8 cellular contexts compared by ENCODE assay signal in the genomic region with DNA sequence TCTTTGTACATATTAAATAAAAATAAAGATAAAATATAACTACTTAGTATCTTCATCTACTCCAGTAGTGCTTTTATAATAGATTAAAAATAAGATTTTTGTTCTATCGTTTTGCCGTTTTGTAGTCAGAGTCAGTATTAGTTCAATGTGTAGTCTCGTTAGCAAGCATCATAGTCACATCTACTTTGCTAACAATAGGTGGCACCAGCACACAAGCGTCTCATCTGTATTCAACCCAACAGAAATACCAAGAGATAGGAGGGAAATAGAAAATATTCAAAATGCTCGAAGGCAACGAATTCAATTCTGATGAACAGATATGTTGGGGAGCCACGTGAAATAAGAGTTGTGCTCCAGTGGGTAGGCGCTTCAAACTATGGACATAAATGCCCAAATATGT. TPM values are rescaled to one million over a fixed set of nuclear protein-coding genes. Genes with fewer than 3 reads are reported as not detected.
DNase-seq lines count a peak whose midpoint lies in the region; ATAC-seq, FAIRE-seq and TF ChIP-seq lines count a peak whose summit lies in the region.

No MANE protein-coding gene starts in this region.

- H3K4me3 ChIP-seq in IMR-90 (ENCODE audit: insufficient read depth, low read depth, low read length) = no peak overlapping the region

- peaks cover 7% of the 10 kb centered on the region for H3K36me3 Mint-ChIP-seq in mesothelial cell of epicardium

- H2BK15ac ChIP-seq in IMR-90 (ENCODE audit: low read depth, low read length) = no peak overlapping the region

- no peak for TF ChIP-seq POLR2A in IMR-90 (IDR thresholded peaks at IDR 0.05; ENCODE audit: low read depth, low read length)

- H2AFZ ChIP-seq in IMR-90 (replicated peaks; ENCODE audit: low read length, poor library complexity) = no peak overlapping the region

- peaks cover 31% of the 10 kb centered on the region for H3K9me3 Mint-ChIP-seq in mesothelial cell of epicardium

- H3K9me3 ChIP-seq in IMR-90 (ENCODE audit: control insufficient read depth, insufficient read depth, low read length) = no peaks in the 10 kb centered on the region

- H3K36me3 ChIP-seq in IMR-90 (ENCODE audit: control insufficient read depth, insufficient read depth, low read length) = no peaks in the 10 kb centered on the region

- no peak overlapping the region for H3K9ac ChIP-seq in IMR-90 (ENCODE audit: low read depth, low read length)

- no peak overlapping the region for H4K8ac ChIP-seq in IMR-90 (ENCODE audit: low read depth in 2 of 2, low read length in 2 of 2)

- ATAC-seq in IMR-90 (ENCODE audit: low read depth) (peak; percentile 94), GM19324 (IDR thresholded peaks at IDR 0.05; ENCODE audit: low FRiP score, unreplicated experiment) (no peak)

- no peak overlapping the region for H3K4me3 Mint-ChIP-seq in mesothelial cell of epicardium

- H3K4ac ChIP-seq in IMR-90 (ENCODE audit: low read depth, low read length) = no peak overlapping the region

- no peaks in the 10 kb centered on the region for H4K20me1 ChIP-seq in IMR-90 (ENCODE audit: insufficient read depth, low read length)

- peaks cover 4% of the 10 kb centered on the region for H3K27me3 ChIP-seq in IMR-90 (ENCODE audit: control insufficient read depth, insufficient read depth, low read length)

- H2AK9ac ChIP-seq in IMR-90 (replicated peaks; ENCODE audit: low read depth, low read length, poor library complexity) = no peak overlapping the region

- no peak overlapping the region for H3K27ac ChIP-seq in IMR-90 (ENCODE audit: insufficient read depth, low read length)
- H3K27ac ChIP-seq in RWPE1 = no peak overlapping the region

- H2BK20ac ChIP-seq in IMR-90 (ENCODE audit: low read depth, low read length) = no peak overlapping the region

- no peak overlapping the region for H3K18ac ChIP-seq in IMR-90 (ENCODE audit: low read depth, low read length)

- H3K9me1 ChIP-seq in IMR-90 (ENCODE audit: insufficient read depth, low read length) = no peaks in the 10 kb centered on the region

- H3K4me2 ChIP-seq in IMR-90 (ENCODE audit: low read depth, low read length) = peak overlapping the region; percentile 38; the same call in 1 of the 2 replicates

- FAIRE-seq in frontal cortex (lab: Jason Lieb, UNC) = peak; percentile 44

- no peaks in the 10 kb centered on the region for H3K27me3 Mint-ChIP-seq in mesothelial cell of epicardium (ENCODE audit: low read depth)

- POLR2A ChIA-PET in IMR-90 (lab: Charles Lee; ENCODE audit: unreplicated experiment) = no interaction called here
- POLR2A ChIA-PET in RWPE1 (lab: Yijun Ruan, JAX; ENCODE audit: low non-redundant PET) = interaction anchor here (0.5 kb wide), 1 partner anchor 619 kb away, joined by 3 read pairs; no protein-coding TSS in a partner anchor

- WGBS in IMR-90 (ENCODE audit: extremely low coverage in 2 of 2, insufficient read length in 1 of 2), 2 experiments = no CpG with 5 or more reads among the region's 8 CpGs

- H4K91ac ChIP-seq in IMR-90 (ENCODE audit: insufficient read depth, low read depth, low read length) = no peak overlapping the region

- H2AK5ac ChIP-seq in IMR-90 (ENCODE audit: low read depth, low read length) = no peak overlapping the region

- in situ Hi-C loops in IMR-90 (cut with MboI; ENCODE audit: low sequenced_read_pairs) = loop anchor here (25.0 kb wide), 3 partner anchors 1162 to 1687 kb away; no protein-coding TSS in a partner anchor

- H3K14ac ChIP-seq in IMR-90 (replicated peaks; ENCODE audit: low read depth, low read length) = no peak overlapping the region

- H3K4me1 ChIP-seq in IMR-90 (ENCODE audit: control insufficient read depth, insufficient read depth, low read length) = no peaks in the 10 kb centered on the region

- H3K56ac ChIP-seq in IMR-90 (ENCODE audit: extremely low read depth, insufficient read depth, low read length) = no peak overlapping the region

- H2BK5ac ChIP-seq in IMR-90 (ENCODE audit: low read depth, low read length, poor library complexity, severe bottlenecking) = no peak overlapping the region

- peak; percentile 82 for TF ChIP-seq RAD21 in IMR-90 (IDR thresholded peaks at IDR 0.05; ENCODE audit: low read length)

- no peak overlapping the region for H3K27ac Mint-ChIP-seq in mesothelial cell of epicardium

- H3K23ac ChIP-seq in IMR-90 (ENCODE audit: low read depth, low read length) = no peak overlapping the region

- BruUV-seq in IMR-90 (replicated peaks; lab: Mats Ljungman, UMichigan) = no TSS peak

- TF ChIP-seq CTCF in IMR-90 (conservative IDR thresholded peaks at IDR 0.05; ENCODE audit: low read depth, low read length) (peak; percentile 74), RWPE1 (conservative IDR thresholded peaks at IDR 0.05; ENCODE audit: low read depth) (peak; percentile 80), mesothelial cell of epicardium (IDR thresholded peaks at IDR 0.05; ENCODE audit: unreplicated experiment) (no peak)

- CTCF ChIA-PET in IMR-90 (lab: Yijun Ruan, JAX) = interaction anchor here (0.6 to 1.7 kb wide), 3 partner anchors 11 to 19 kb away, joined by 3 to 6 read pairs (median 5); no protein-coding TSS in a partner anchor
- CTCF ChIA-PET in RWPE1 (lab: Yijun Ruan, JAX) = interaction anchor here (0.6 to 1.0 kb wide), 7 partner anchors 9 to 1736 kb away, joined by 3 to 7 read pairs (median 4); no protein-coding TSS in a partner anchor

- no peaks in the 10 kb centered on the region for H3K79me1 ChIP-seq in IMR-90 (ENCODE audit: low read depth in 1 of 2, low read length in 2 of 2)

- dilution Hi-C loops in IMR-90 (cut with HindIII; ENCODE audit: low sequenced_read_pairs, unreplicated experiment) = no loop called here

- H2BK120ac ChIP-seq in IMR-90 (ENCODE audit: low read depth, low read length) = no peak overlapping the region

- peaks cover 2% of the 10 kb centered on the region for H3K4me1 Mint-ChIP-seq in mesothelial cell of epicardium

- DNase-seq in NCI-H1417 (lab: John Stamatoyannopoulos, UW) (peak in 2 of 3 experiments; percentile 31 to 50), NCI-H1417 treated with DMSO at 0.1 percent for 48 hours (lab: John Stamatoyannopoulos, UW) (no peak), IMR-90 (peak; percentile 52), RWPE1 (ENCODE audit: low spot score) (peak; percentile 55), frontal cortex (ENCODE audit: low spot score in 2 of 2) (peak in 1 of 2 donors; percentile 35), NCI-H774 (lab: John Stamatoyannopoulos, UW) (no peak), mesothelial cell of epicardium (ENCODE audit: low spot score in 2 of 2, unreplicated experiment in 2 of 2) (no peak)

- intact Hi-C loops in IMR-90 (cut with micrococcal nuclease) = loop anchor here (1.0 to 5.0 kb wide), 3 partner anchors 653 to 1395 kb away; no protein-coding TSS in a partner anchor

- H4K5ac ChIP-seq in IMR-90 (ENCODE audit: low read depth, low read length) = no peak overlapping the region

TF ChIP-seq in IMR-90, 13 proteins besides CTCF, POLR2A, EP300 and RAD21:
- TF ChIP-seq RFX5 (IDR thresholded peaks at IDR 0.05; ENCODE audit: low read depth, low read length) (no peak), FOS (IDR thresholded peaks at IDR 0.05; ENCODE audit: low read depth, low read length) (no peak), MAFK (IDR thresholded peaks at IDR 0.05; ENCODE audit: low read depth, low read length) (no peak), SMC3 (IDR thresholded peaks at IDR 0.05; ENCODE audit: low read depth, low read length) (peak; percentile 67), USF2 (IDR thresholded peaks at IDR 0.05; ENCODE audit: low read depth, low read length) (no peak), NFE2L2 (IDR thresholded peaks at IDR 0.05; ENCODE audit: low read depth, low read length) (no peak), MXI1 (IDR thresholded peaks at IDR 0.05; ENCODE audit: borderline replicate concordance, low read depth, low read length) (no peak), CEBPB (IDR thresholded peaks at IDR 0.05; ENCODE audit: low read depth, low read length) (no peak)
- TF ChIP-seq, protein P1, sequence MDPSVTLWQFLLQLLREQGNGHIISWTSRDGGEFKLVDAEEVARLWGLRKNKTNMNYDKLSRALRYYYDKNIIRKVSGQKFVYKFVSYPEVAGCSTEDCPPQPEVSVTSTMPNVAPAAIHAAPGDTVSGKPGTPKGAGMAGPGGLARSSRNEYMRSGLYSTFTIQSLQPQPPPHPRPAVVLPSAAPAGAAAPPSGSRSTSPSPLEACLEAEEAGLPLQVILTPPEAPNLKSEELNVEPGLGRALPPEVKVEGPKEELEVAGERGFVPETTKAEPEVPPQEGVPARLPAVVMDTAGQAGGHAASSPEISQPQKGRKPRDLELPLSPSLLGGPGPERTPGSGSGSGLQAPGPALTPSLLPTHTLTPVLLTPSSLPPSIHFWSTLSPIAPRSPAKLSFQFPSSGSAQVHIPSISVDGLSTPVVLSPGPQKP (IDR thresholded peaks at IDR 0.05; ENCODE audit: borderline replicate concordance, low read depth, low read length) = no peak

RNA-seq across cellular contexts. Expression of gene MICU2, which starts 21.4 kb away (rescaled TPM):
- 14.9 and 29.2 TPM in 2 replicates for total RNA-seq in IMR-90 (2012; rRNA removed)
- polyA plus RNA-seq in IMR-90 (2012; rRNA removed) = 23.0 and 25.0 TPM in 2 replicates
- polyA plus RNA-seq in IMR-90 (2012; cell fraction: cytosol; rRNA removed) = 19.2 and 36.9 TPM in 2 replicates
- 33.4 and 42.3 TPM in 2 replicates for polyA plus RNA-seq in IMR-90 (2012; cell fraction: nucleus; rRNA removed; ENCODE audit: low replicate concordance)
- total RNA-seq in frontal cortex = 47.3 TPM
- total RNA-seq in mesothelial cell of epicardium = 41.6 to 44.1 TPM (median 41.7 TPM) in 3 replicates

RNA-seq across cellular contexts. Expression of gene FGF9, which starts 45.5 kb away (rescaled TPM):
- under 0.01 TPM in 2 replicates for total RNA-seq in IMR-90 (2012; rRNA removed)
- 0.03 and 0.05 TPM in 2 replicates for polyA plus RNA-seq in IMR-90 (2012; rRNA removed)
- polyA plus RNA-seq in IMR-90 (2012; cell fraction: cytosol; rRNA removed) = 0.01 TPM in 1 of 2 replicates, not detected in the other
- polyA plus RNA-seq in IMR-90 (2012; cell fraction: nucleus; rRNA removed; ENCODE audit: low replicate concordance) = 0.07 and 0.39 TPM in 2 replicates
- 12.2 TPM for total RNA-seq in frontal cortex
- 17.3 to 20.9 TPM (median 17.8 TPM) in 3 replicates for total RNA-seq in mesothelial cell of epicardium

Comparison
In these comparisons a context has a peak if more than half of its experiments do, and no peak if none do; other contexts are left out.
1. DNase-seq: peak in NCI-H1417 (2 of 3), IMR-90 (single experiment) and RWPE1 (single experiment); none in NCI-H1417 treated with DMSO at 0.1 percent for 48 hours (single experiment), NCI-H774 (single experiment) and mesothelial cell of epicardium (0 of 2).
2. RNA of gene FGF9, which starts 45.5 kb away (total RNA-seq): 17.3 to 20.9 TPM in mesothelial cell of epicardium and 12.2 TPM in frontal cortex (single experiment); under 0.01 TPM in IMR-90; every median in the first group is over 10 times any median in the second.